1 cellular context compared by ENCODE assay signal in genomic region chr6:20142866-20143265, GRCh38.
TF ChIP-seq lines count a peak whose summit lies in the region.

No MANE protein-coding gene starts in this region.

TF ChIP-seq in HepG2, 621 proteins besides CTCF, POLR2A, EP300 and RAD21 (continued from another document):
- TF ChIP-seq ZHX2 (IDR thresholded peaks at IDR 0.05; ENCODE audit: low read depth) (no peak), ZHX2 (CRISPR knock-in tag; IDR thresholded peaks at IDR 0.05; ENCODE audit: borderline replicate concordance) (no peak)
